ENCODE assay signal across 23 cellular contexts in genomic region chr17:15496735-15497134, GRCh38.
"Had no signal": no experiment of that assay in that cellular context is flagged by ENCODE, and none has a peak within 500 bp of the region (broad histone marks: within the 10 kb centered on the region; RNA-seq: fewer than 3 reads in every experiment).

No MANE protein-coding gene starts in this region.

- H3K27ac Mint-ChIP-seq: memory B cell; naive B cell; natural killer cell treated with Interleukin-12 subunit alpha and Interleukin-12 subunit beta and Interleukin-15 and Interleukin-18, amount 100 ng/mL, for 72 hours; stimulated activated memory B cell treated with anti-CD40 and anti-IgM and Interleukin-4, amounts not matched to agents 10 μg/mL and 1 μg/mL and 100 μg/mL, for 72 hours had no signal

- H3K9me3 ChIP-seq: left lung, neutrophil, pancreas, testis, tibial nerve, upper lobe of left lung had no signal

- H3K36me3 ChIP-seq: cardiac muscle cell, neutrophil, tibial nerve, upper lobe of left lung had no signal

- H3K27me3 ChIP-seq: cardiac muscle cell, dorsolateral prefrontal cortex, left lung, neutrophil, pancreas, testis, tibial nerve, upper lobe of left lung had no signal

- ATAC-seq: left lung; natural killer cell treated with Interleukin-12 subunit alpha and Interleukin-12 subunit beta and Interleukin-15 and Interleukin-18, amount 100 ng/mL, for 72 hours; pancreas; sciatic nerve; stimulated activated memory B cell treated with anti-CD40 and anti-IgM and Interleukin-4, amounts not matched to agents 10 μg/mL and 1 μg/mL and 100 μg/mL, for 72 hours; stimulated activated naive CD8-positive, alpha-beta T cell treated with anti-CD3 and anti-CD28 coated beads, Interleukin-15, Interleukin-2, amounts not matched to agents 100 U/mL and 50 U/mL, for 24 hours had no signal

- DNase-seq: dorsolateral prefrontal cortex; effector CD4-positive, alpha-beta T cell; foreskin melanocyte; head of caudate nucleus; left lung; naive B cell; pancreas; retina; stimulated activated CD4-positive, alpha-beta T cell treated with anti-CD3 and anti-CD28 coated beads, Interleukin-4, amount 100 ng/mL, for 4 hours; stimulated activated naive CD8-positive, alpha-beta T cell treated with anti-CD3 and anti-CD28 coated beads, Interleukin-15, Interleukin-2, amounts not matched to agents 100 U/mL and 50 U/mL, for 24 hours; substantia nigra; testis; upper lobe of left lung had no signal

- H3K4me1 ChIP-seq: left lung, pancreas had no signal

- H3K27ac ChIP-seq: cardiac muscle cell, dorsolateral prefrontal cortex, left lung, neutrophil, pancreas had no signal

- H3K4me1 Mint-ChIP-seq: memory B cell; naive B cell; stimulated activated memory B cell treated with anti-CD40 and anti-IgM and Interleukin-4, amounts not matched to agents 10 μg/mL and 1 μg/mL and 100 μg/mL, for 72 hours had no signal

- H3K4me3 ChIP-seq: cardiac muscle cell, dorsolateral prefrontal cortex, left lung, lung, pancreas, smooth muscle cell, testis, tibial nerve, upper lobe of left lung had no signal

- H3K9me3 Mint-ChIP-seq: memory B cell; natural killer cell treated with Interleukin-12 subunit alpha and Interleukin-12 subunit beta and Interleukin-15 and Interleukin-18, amount 100 ng/mL, for 72 hours; neural crest cell; stimulated activated memory B cell treated with anti-CD40 and anti-IgM and Interleukin-4, amounts not matched to agents 10 μg/mL and 1 μg/mL and 100 μg/mL, for 72 hours had no signal

- H3K4me3 Mint-ChIP-seq: memory B cell; naive B cell; natural killer cell treated with Interleukin-12 subunit alpha and Interleukin-12 subunit beta and Interleukin-15 and Interleukin-18, amount 100 ng/mL, for 72 hours; neural crest cell; stimulated activated memory B cell treated with anti-CD40 and anti-IgM and Interleukin-4, amounts not matched to agents 10 μg/mL and 1 μg/mL and 100 μg/mL, for 72 hours had no signal

- H3K27me3 Mint-ChIP-seq: memory B cell; naive B cell; natural killer cell treated with Interleukin-12 subunit alpha and Interleukin-12 subunit beta and Interleukin-15 and Interleukin-18, amount 100 ng/mL, for 72 hours; stimulated activated memory B cell treated with anti-CD40 and anti-IgM and Interleukin-4, amounts not matched to agents 10 μg/mL and 1 μg/mL and 100 μg/mL, for 72 hours had no signal
